In genomic region chr12:122754790-122755189, GRCh38 we compare ENCODE assay signal across 22 cellular contexts. TPM values are rescaled to one million over a fixed set of nuclear protein-coding genes. Genes with fewer than 3 reads are reported as not detected.
DNase-seq lines count a peak whose midpoint lies in the region; ATAC-seq, FAIRE-seq and TF ChIP-seq lines count a peak whose summit lies in the region.
"Had no signal": no experiment of that assay in that cellular context is flagged by ENCODE, and none has a peak within 500 bp of the region (broad histone marks: within the 10 kb centered on the region; RNA-seq: fewer than 3 reads in every experiment).

No MANE protein-coding gene starts in this region.

- H3K4me1 Mint-ChIP-seq in mesothelial cell of epicardium, result peaks cover 46% of the 10 kb centered on the region

- H3K36me3 Mint-ChIP-seq in mesothelial cell of epicardium, result peaks cover 36% of the 10 kb centered on the region

- no peaks in the 10 kb centered on the region for H3K9me3 Mint-ChIP-seq in mesothelial cell of epicardium

- TF ChIP-seq RAD21 in HepG2 (CRISPR knock-in tag; IDR thresholded peaks at IDR 0.05), result no peak

- whole genome bisulfite sequencing in HepG2 (ENCODE audit: low lambda C conversion rate), result 94% methylated on average over 1 of the region's 1 CpG
- WGBS in right lobe of liver (ENCODE audit: insufficient coverage, low coverage, low lambda C conversion rate, missing lambda C conversion rate), result 100% methylated on average over 1 of the region's 1 CpG

- intact Hi-C loops in HepG2 (cut with micrococcal nuclease; ENCODE audit: unreplicated experiment) (loop anchor here (10.0 kb wide), 1 partner anchor 230 kb away; the partner anchor contains the start of genes KNTC1 and RSRC2), right lobe of liver (cut with DNase I) (no loop called here)

- no peak for TF ChIP-seq CTCF in HepG2 (CRISPR knock-in tag; IDR thresholded peaks at IDR 0.05)
- no peak for TF ChIP-seq CTCF in right lobe of liver (IDR thresholded peaks at IDR 0.05)
- no peak for TF ChIP-seq CTCF in mesothelial cell of epicardium (IDR thresholded peaks at IDR 0.05; ENCODE audit: unreplicated experiment)
- TF ChIP-seq CTCF in coronary artery (IDR thresholded peaks at IDR 0.05), result no peak

- no peak for DNase-seq in HepG2 (ENCODE audit: low spot score)
- no peak for DNase-seq in right lobe of liver
- DNase-seq in SK-N-MC (ENCODE audit: low read depth, low spot score), result no peak
- DNase-seq in mesothelial cell of epicardium (ENCODE audit: low spot score in 2 of 2, unreplicated experiment in 2 of 2), result no peak
- DNase-seq in foreskin melanocyte, result no peak
- DNase-seq in coronary artery (ENCODE audit: low spot score), result no peak
- no peak for DNase-seq in stimulated activated CD4-positive, alpha-beta T cell treated with anti-CD3 and anti-CD28 coated beads, Interleukin-2, amount 100 ng/mL, for 48 hours
- no peak for DNase-seq in NCI-H1417 treated with DMSO at 0.1 percent for 48 hours (lab: John Stamatoyannopoulos, UW)
- DNase-seq: amygdala, Caco-2, cerebellar nuclear complex, hippocampal formation, kidney glomerular epithelial cell, mesendoderm, NCI-H2029, NCI-H510A, right cardiac atrium, SJCRH30, T-helper 9 cell had no signal

- peak overlapping the region; percentile 19 for H3K27ac Mint-ChIP-seq in mesothelial cell of epicardium

- H3K9ac ChIP-seq in HepG2 (ENCODE audit: insufficient read depth, low read depth, low read length), result 0 out of 2 replicates have a peak overlapping the region, but pooled peaks have one; percentile 94
- peak overlapping the region; percentile 97 for H3K9ac ChIP-seq in SK-N-MC (ENCODE audit: insufficient read length)

- H2AFZ ChIP-seq in HepG2 (ENCODE audit: low read length), result no peak overlapping the region

- H3K4me3 Mint-ChIP-seq in mesothelial cell of epicardium, result no peak overlapping the region

- H3K36me3 ChIP-seq in HepG2 (replicated peaks in 1 of 2; ENCODE audit: control insufficient read depth in 1 of 2, insufficient read depth in 2 of 2, low read length in 2 of 2), result peaks cover 1 to 45% of the 10 kb centered on the region in 2 experiments
- H3K36me3 ChIP-seq in right lobe of liver, result peaks cover 0 to 41% (median 12%) of the 10 kb centered on the region in 4 donors
- H3K36me3 ChIP-seq in SK-N-MC (ENCODE audit: insufficient read depth, low read length), result peaks cover 61% of the 10 kb centered on the region

- BruUV-seq in HepG2 (replicated peaks; lab: Mats Ljungman, UMichigan), result no TSS peak

- H3K9me3 ChIP-seq in HepG2 (ENCODE audit: low read length) (no peaks in the 10 kb centered on the region), right lobe of liver (no peaks in the 10 kb centered on the region), SK-N-MC (ENCODE audit: low read depth, low read length) (no peaks in the 10 kb centered on the region)
- H3K9me3 ChIP-seq: Caco-2, neutrophil, SJCRH30 had no signal

- POLR2A ChIA-PET in HepG2 (lab: Yijun Ruan, JAX), result no interaction called here

- peaks cover 34% of the 10 kb centered on the region for H3K79me2 ChIP-seq in HepG2 (ENCODE audit: insufficient read depth, low read length)

- TF ChIP-seq POLR2A in HepG2 (IDR thresholded peaks at IDR 0.05; ENCODE audit: insufficient read depth in 1 of 2, low read depth in 2 of 2, low read length in 2 of 2), result no peak
- no peak for TF ChIP-seq POLR2A in right lobe of liver (IDR thresholded peaks at IDR 0.05)

- no peak overlapping the region for H3K4me2 ChIP-seq in HepG2 (ENCODE audit: low read depth, low read length)

- H3K27me3 ChIP-seq in HepG2 (ENCODE audit: control insufficient read depth in 1 of 2, insufficient read depth in 2 of 2, low read length in 2 of 2), result no peaks in the 10 kb centered on the region; a peak in 1 of 5 replicates
- H3K27me3 ChIP-seq in right lobe of liver, result no peaks in the 10 kb centered on the region
- H3K27me3 ChIP-seq: neutrophil, SJCRH30 had no signal

- H3K27me3 Mint-ChIP-seq in mesothelial cell of epicardium (ENCODE audit: low read depth), result no peaks in the 10 kb centered on the region

- H3K4me1 ChIP-seq in HepG2 (ENCODE audit: insufficient read depth, low read length) (peaks cover 40% of the 10 kb centered on the region), right lobe of liver (peaks cover 0 to 10% (median 6%) of the 10 kb centered on the region in 4 donors)

- H3K4me3 ChIP-seq in HepG2 (replicated peaks in 1 of 3; ENCODE audit: insufficient read depth in 1 of 3, low read depth in 2 of 3, low read length in 3 of 3) (no peak overlapping the region; a peak in 1 of 6 replicates), right lobe of liver (no peak overlapping the region), SK-N-MC (no peak overlapping the region), coronary artery (no peak overlapping the region)
- H3K4me3 ChIP-seq: SJCRH30 had no signal

- H3K27ac ChIP-seq in HepG2 (ENCODE audit: extremely low read length, insufficient read depth, low read length) (no peak overlapping the region), right lobe of liver (no peak overlapping the region), SK-N-MC (no peak overlapping the region), coronary artery (no peak overlapping the region)
- H3K27ac ChIP-seq: SJCRH30 had no signal

- no peak for FAIRE-seq in HepG2 (lab: Jason Lieb, UNC)

- TF ChIP-seq EP300 in HepG2 (IDR thresholded peaks at IDR 0.05; ENCODE audit: low read depth in 2 of 2, low read length in 2 of 2) (no peak), HepG2 (CRISPR knock-in tag; IDR thresholded peaks at IDR 0.05; ENCODE audit: borderline replicate concordance) (no peak)

- CTCF ChIA-PET in HepG2 (lab: Yijun Ruan, JAX; ENCODE audit: low intra/inter-chr PET ratio, low total read pairs), result no interaction called here

- no peaks in the 10 kb centered on the region for H4K20me1 ChIP-seq in HepG2 (ENCODE audit: insufficient read depth, low read length)

- ATAC-seq in HepG2, result no peak
- no peak for ATAC-seq in right lobe of liver
- ATAC-seq: activated CD4-positive, CD25-positive, alpha-beta regulatory T cell treated with anti-CD3 and anti-CD28 coated beads, Interleukin-2, amount 50 U/mL, for 24 hours; right cardiac atrium had no signal

- in situ Hi-C loops in HepG2 (cut with HindIII; ENCODE audit: extremely low pct_ligation_motif_present, low pct_unique_long_range_greater_than_20kb), result loop anchor here (5.0 kb wide), 1 partner anchor 117 kb away; no protein-coding TSS in a partner anchor

RNA-seq across cellular contexts. Expression of gene DENR, which starts 2.2 kb away (rescaled TPM):
- 59.1 and 78.9 TPM in 2 replicates for total RNA-seq in HepG2 (2016; rRNA removed; fragmentation: Illumina TruSeq; extraction: Trizol)
- 21.7 and 21.9 TPM in 2 replicates for total RNA-seq in HepG2 (2016; cell fraction: cytosol; rRNA removed; fragmentation: Illumina TruSeq; extraction: Trizol; ENCODE audit: low read depth)
- total RNA-seq in HepG2 (2016; cell fraction: insoluble cytoplasmic fraction; rRNA removed; fragmentation: Illumina TruSeq; extraction: Trizol), result 60.4 and 77.7 TPM in 2 replicates
- total RNA-seq in HepG2 (2016; cell fraction: membrane; rRNA removed; fragmentation: Illumina TruSeq; extraction: Trizol), result 70.7 and 70.9 TPM in 2 replicates
- 25.9 and 30.2 TPM in 2 replicates for total RNA-seq in HepG2 (2016; cell fraction: nucleus; rRNA removed; fragmentation: Illumina TruSeq; extraction: Trizol)
- polyA plus RNA-seq in HepG2 (2011; rRNA removed), result 23.8 and 30.0 TPM in 2 replicates
- 14.5 and 20.1 TPM in 2 replicates for polyA plus RNA-seq in HepG2 (2011; cell fraction: cytosol; rRNA removed)
- polyA plus RNA-seq in HepG2 (2011; cell fraction: nucleus; rRNA removed), result 6.9 and 11.4 TPM in 2 replicates
- polyA plus RNA-seq in HepG2 (2012), result 28.0 and 41.3 TPM in 2 replicates
- 25.3 and 34.4 TPM in 2 replicates for polyA plus RNA-seq in HepG2 (2016; cell fraction: cytosol; fragmentation: Illumina TruSeq; extraction: Trizol; ENCODE audit: low read depth)
- 102 and 104 TPM in 2 replicates for polyA plus RNA-seq in HepG2 (2016; cell fraction: insoluble cytoplasmic fraction; fragmentation: Illumina TruSeq; extraction: Trizol; ENCODE audit: low read depth)
- 69.0 and 73.4 TPM in 2 replicates for polyA plus RNA-seq in HepG2 (2016; cell fraction: membrane; fragmentation: Illumina TruSeq; extraction: Trizol; ENCODE audit: low read depth)
- 52.9 and 57.8 TPM in 2 replicates for polyA plus RNA-seq in HepG2 (2016; cell fraction: nucleus; fragmentation: Illumina TruSeq; extraction: Trizol; ENCODE audit: insufficient read depth, low read depth)
- polyA minus RNA-seq in HepG2 (2011; rRNA and poly(A)+ RNA removed; ENCODE audit: low replicate concordance), result 11.0 and 13.1 TPM in 2 replicates
- 12.1 and 13.5 TPM in 2 replicates for polyA minus RNA-seq in HepG2 (2011; cell fraction: cytosol; rRNA and poly(A)+ RNA removed)
- 28.7 and 32.8 TPM in 2 replicates for polyA minus RNA-seq in HepG2 (2011; cell fraction: nucleus; rRNA and poly(A)+ RNA removed)
- 10 to 100 TPM; 11.3 to 18.2 (median 14.5) TPM for total RNA-seq in right lobe of liver
- 66.4 to 69.5 TPM (median 69.4 TPM) in 3 replicates for total RNA-seq in mesothelial cell of epicardium

RNA-seq across cellular contexts. Expression of gene CCDC62, which starts 19.6 kb away (rescaled TPM):
- total RNA-seq in HepG2 (2016; rRNA removed; fragmentation: Illumina TruSeq; extraction: Trizol) (0.07 TPM in 2 replicates), right lobe of liver (under 1 TPM in 5 of 6 experiments, not detected in 1; 0.07 to 0.35 (median 0.12) TPM), mesothelial cell of epicardium (0.78 to 1.1 TPM (median 0.78 TPM) in 3 replicates)
- 0.40 and 0.79 TPM in 2 replicates for total RNA-seq in HepG2 (2016; cell fraction: cytosol; rRNA removed; fragmentation: Illumina TruSeq; extraction: Trizol; ENCODE audit: low read depth)
- total RNA-seq in HepG2 (2016; cell fraction: insoluble cytoplasmic fraction; rRNA removed; fragmentation: Illumina TruSeq; extraction: Trizol), result 0.07 and 0.13 TPM in 2 replicates
- 0.14 and 0.31 TPM in 2 replicates for total RNA-seq in HepG2 (2016; cell fraction: membrane; rRNA removed; fragmentation: Illumina TruSeq; extraction: Trizol)
- total RNA-seq in HepG2 (2016; cell fraction: nucleus; rRNA removed; fragmentation: Illumina TruSeq; extraction: Trizol), result not detected in 2 replicates
- 0.04 and 0.10 TPM in 2 replicates for polyA plus RNA-seq in HepG2 (2011; rRNA removed)
- 0.01 TPM in 1 of 2 replicates, not detected in the other for polyA plus RNA-seq in HepG2 (2011; cell fraction: cytosol; rRNA removed)
- polyA plus RNA-seq in HepG2 (2011; cell fraction: nucleus; rRNA removed), result 0.10 and 0.12 TPM in 2 replicates
- 0.12 TPM in 1 of 2 replicates, not detected in the other for polyA plus RNA-seq in HepG2 (2012)
- not detected in 2 replicates for polyA plus RNA-seq in HepG2 (2016; cell fraction: cytosol; fragmentation: Illumina TruSeq; extraction: Trizol; ENCODE audit: low read depth)
- polyA plus RNA-seq in HepG2 (2016; cell fraction: insoluble cytoplasmic fraction; fragmentation: Illumina TruSeq; extraction: Trizol; ENCODE audit: low read depth), result not detected in 2 replicates
- polyA plus RNA-seq in HepG2 (2016; cell fraction: membrane; fragmentation: Illumina TruSeq; extraction: Trizol; ENCODE audit: low read depth), result 0.06 TPM in 1 of 2 replicates, not detected in the other
- polyA plus RNA-seq in HepG2 (2016; cell fraction: nucleus; fragmentation: Illumina TruSeq; extraction: Trizol; ENCODE audit: insufficient read depth, low read depth), result not detected in 2 replicates
- 0.18 and 0.89 TPM in 2 replicates for polyA minus RNA-seq in HepG2 (2011; rRNA and poly(A)+ RNA removed; ENCODE audit: low replicate concordance)
- polyA minus RNA-seq in HepG2 (2011; cell fraction: cytosol; rRNA and poly(A)+ RNA removed), result not detected in 2 replicates
- polyA minus RNA-seq in HepG2 (2011; cell fraction: nucleus; rRNA and poly(A)+ RNA removed), result 0.25 and 0.39 TPM in 2 replicates

RNA-seq across cellular contexts. Expression of gene HCAR1, which starts 24.1 kb away (rescaled TPM):
- 0.34 and 0.53 TPM in 2 replicates for total RNA-seq in HepG2 (2016; rRNA removed; fragmentation: Illumina TruSeq; extraction: Trizol)
- total RNA-seq in HepG2 (2016; cell fraction: cytosol; rRNA removed; fragmentation: Illumina TruSeq; extraction: Trizol; ENCODE audit: low read depth), result 0.09 and 0.10 TPM in 2 replicates
- total RNA-seq in HepG2 (2016; cell fraction: insoluble cytoplasmic fraction; rRNA removed; fragmentation: Illumina TruSeq; extraction: Trizol), result 0.43 and 0.48 TPM in 2 replicates
- 0.31 and 0.40 TPM in 2 replicates for total RNA-seq in HepG2 (2016; cell fraction: membrane; rRNA removed; fragmentation: Illumina TruSeq; extraction: Trizol)
- total RNA-seq in HepG2 (2016; cell fraction: nucleus; rRNA removed; fragmentation: Illumina TruSeq; extraction: Trizol), result 0.40 and 0.41 TPM in 2 replicates
- 4.3 and 4.4 TPM in 2 replicates for polyA plus RNA-seq in HepG2 (2011; rRNA removed)
- polyA plus RNA-seq in HepG2 (2011; cell fraction: cytosol; rRNA removed), result 3.6 and 4.3 TPM in 2 replicates
- 2.2 and 2.4 TPM in 2 replicates for polyA plus RNA-seq in HepG2 (2011; cell fraction: nucleus; rRNA removed)
- 1.3 and 3.2 TPM in 2 replicates for polyA plus RNA-seq in HepG2 (2012)
- polyA plus RNA-seq in HepG2 (2016; cell fraction: cytosol; fragmentation: Illumina TruSeq; extraction: Trizol; ENCODE audit: low read depth), result 0.07 and 0.08 TPM in 2 replicates
- 0.39 and 0.40 TPM in 2 replicates for polyA plus RNA-seq in HepG2 (2016; cell fraction: insoluble cytoplasmic fraction; fragmentation: Illumina TruSeq; extraction: Trizol; ENCODE audit: low read depth)
- polyA plus RNA-seq in HepG2 (2016; cell fraction: membrane; fragmentation: Illumina TruSeq; extraction: Trizol; ENCODE audit: low read depth), result 0.13 and 0.19 TPM in 2 replicates
- 0.59 and 0.72 TPM in 2 replicates for polyA plus RNA-seq in HepG2 (2016; cell fraction: nucleus; fragmentation: Illumina TruSeq; extraction: Trizol; ENCODE audit: insufficient read depth, low read depth)
- polyA minus RNA-seq in HepG2 (2011; rRNA and poly(A)+ RNA removed; ENCODE audit: low replicate concordance), result 9.6 TPM in 1 of 2 replicates, not detected in the other
- polyA minus RNA-seq in HepG2 (2011; cell fraction: cytosol; rRNA and poly(A)+ RNA removed), result 4.5 and 5.2 TPM in 2 replicates
- polyA minus RNA-seq in HepG2 (2011; cell fraction: nucleus; rRNA and poly(A)+ RNA removed), result 1.5 and 1.9 TPM in 2 replicates
- not detected for total RNA-seq in right lobe of liver
- 1.2 to 1.3 TPM (median 1.2 TPM) in 3 replicates for total RNA-seq in mesothelial cell of epicardium
- total RNA-seq: G401, SJCRH30 had no signal

RNA-seq across cellular contexts. Expression of gene HCAR3, which starts 38.2 kb away (rescaled TPM):
- total RNA-seq in HepG2 (2016; rRNA removed; fragmentation: Illumina TruSeq; extraction: Trizol), result 0.11 and 0.20 TPM in 2 replicates
- total RNA-seq in HepG2 (2016; cell fraction: cytosol; rRNA removed; fragmentation: Illumina TruSeq; extraction: Trizol; ENCODE audit: low read depth), result 0.10 and 0.18 TPM in 2 replicates
- total RNA-seq in HepG2 (2016; cell fraction: insoluble cytoplasmic fraction; rRNA removed; fragmentation: Illumina TruSeq; extraction: Trizol), result 0.24 and 0.26 TPM in 2 replicates
- 0.09 TPM in 1 of 2 replicates, not detected in the other for total RNA-seq in HepG2 (2016; cell fraction: membrane; rRNA removed; fragmentation: Illumina TruSeq; extraction: Trizol)
- total RNA-seq in HepG2 (2016; cell fraction: nucleus; rRNA removed; fragmentation: Illumina TruSeq; extraction: Trizol), result 0.16 TPM in 2 replicates
- 12.8 and 20.4 TPM in 2 replicates for polyA plus RNA-seq in HepG2 (2011; rRNA removed)
- polyA plus RNA-seq in HepG2 (2011; cell fraction: cytosol; rRNA removed), result 13.9 and 25.5 TPM in 2 replicates
- polyA plus RNA-seq in HepG2 (2011; cell fraction: nucleus; rRNA removed), result 5.3 and 10.7 TPM in 2 replicates
- 5.5 and 7.2 TPM in 2 replicates for polyA plus RNA-seq in HepG2 (2012)
- 0.09 TPM in 1 of 2 replicates, not detected in the other for polyA plus RNA-seq in HepG2 (2016; cell fraction: cytosol; fragmentation: Illumina TruSeq; extraction: Trizol; ENCODE audit: low read depth)
- polyA plus RNA-seq in HepG2 (2016; cell fraction: insoluble cytoplasmic fraction; fragmentation: Illumina TruSeq; extraction: Trizol; ENCODE audit: low read depth), result 0.15 TPM in 1 of 2 replicates, not detected in the other
- 0.10 and 0.13 TPM in 2 replicates for polyA plus RNA-seq in HepG2 (2016; cell fraction: membrane; fragmentation: Illumina TruSeq; extraction: Trizol; ENCODE audit: low read depth)
- polyA plus RNA-seq in HepG2 (2016; cell fraction: nucleus; fragmentation: Illumina TruSeq; extraction: Trizol; ENCODE audit: insufficient read depth, low read depth), result 0.71 and 0.94 TPM in 2 replicates
- polyA minus RNA-seq in HepG2 (2011; rRNA and poly(A)+ RNA removed; ENCODE audit: low replicate concordance), result 26.1 TPM in 1 of 2 replicates, not detected in the other
- polyA minus RNA-seq in HepG2 (2011; cell fraction: cytosol; rRNA and poly(A)+ RNA removed), result 4.7 and 9.5 TPM in 2 replicates
- polyA minus RNA-seq in HepG2 (2011; cell fraction: nucleus; rRNA and poly(A)+ RNA removed), result 4.5 and 7.5 TPM in 2 replicates
- total RNA-seq in right lobe of liver, result 1 to 10 TPM in 1 of 6 experiments, under 1 TPM in 3, not detected in 2; 0.11 to 4.2 (median 0.36) TPM
- 1.1 to 1.6 TPM (median 1.5 TPM) in 3 replicates for total RNA-seq in mesothelial cell of epicardium
- total RNA-seq: G401, right cardiac atrium, SJCRH30 had no signal

RNA-seq across cellular contexts. Expression of gene HCAR2, which starts 51.6 kb away (rescaled TPM):
- total RNA-seq in HepG2 (2016; rRNA removed; fragmentation: Illumina TruSeq; extraction: Trizol), result 0.09 TPM in 1 of 2 replicates, not detected in the other
- total RNA-seq in HepG2 (2016; cell fraction: cytosol; rRNA removed; fragmentation: Illumina TruSeq; extraction: Trizol; ENCODE audit: low read depth), result not detected in 2 replicates
- 0.09 TPM in 1 of 2 replicates, not detected in the other for total RNA-seq in HepG2 (2016; cell fraction: insoluble cytoplasmic fraction; rRNA removed; fragmentation: Illumina TruSeq; extraction: Trizol)
- total RNA-seq in HepG2 (2016; cell fraction: membrane; rRNA removed; fragmentation: Illumina TruSeq; extraction: Trizol), result not detected in 2 replicates
- not detected in 2 replicates for total RNA-seq in HepG2 (2016; cell fraction: nucleus; rRNA removed; fragmentation: Illumina TruSeq; extraction: Trizol)
- 5.6 and 9.2 TPM in 2 replicates for polyA plus RNA-seq in HepG2 (2011; rRNA removed)
- 4.4 and 5.5 TPM in 2 replicates for polyA plus RNA-seq in HepG2 (2011; cell fraction: cytosol; rRNA removed)
- 2.0 and 3.7 TPM in 2 replicates for polyA plus RNA-seq in HepG2 (2011; cell fraction: nucleus; rRNA removed)
- polyA plus RNA-seq in HepG2 (2012), result 1.7 and 2.1 TPM in 2 replicates
- not detected in 2 replicates for polyA plus RNA-seq in HepG2 (2016; cell fraction: cytosol; fragmentation: Illumina TruSeq; extraction: Trizol; ENCODE audit: low read depth)
- polyA plus RNA-seq in HepG2 (2016; cell fraction: insoluble cytoplasmic fraction; fragmentation: Illumina TruSeq; extraction: Trizol; ENCODE audit: low read depth), result 0.11 TPM in 1 of 2 replicates, not detected in the other
- polyA plus RNA-seq in HepG2 (2016; cell fraction: membrane; fragmentation: Illumina TruSeq; extraction: Trizol; ENCODE audit: low read depth), result not detected in 2 replicates
- not detected in 2 replicates for polyA plus RNA-seq in HepG2 (2016; cell fraction: nucleus; fragmentation: Illumina TruSeq; extraction: Trizol; ENCODE audit: insufficient read depth, low read depth)
- 0.33 and 12.9 TPM in 2 replicates for polyA minus RNA-seq in HepG2 (2011; rRNA and poly(A)+ RNA removed; ENCODE audit: low replicate concordance)
- 1.7 and 5.0 TPM in 2 replicates for polyA minus RNA-seq in HepG2 (2011; cell fraction: cytosol; rRNA and poly(A)+ RNA removed)
- 1.3 and 3.2 TPM in 2 replicates for polyA minus RNA-seq in HepG2 (2011; cell fraction: nucleus; rRNA and poly(A)+ RNA removed)
- total RNA-seq in right lobe of liver, result 1 to 10 TPM in 1 of 6 experiments, under 1 TPM in 3, not detected in 2; 0.14 to 4.5 (median 0.41) TPM
- 8.4 to 11.1 TPM (median 10.9 TPM) in 3 replicates for total RNA-seq in mesothelial cell of epicardium
- total RNA-seq: G401, SJCRH30 had no signal
